ENCODE assay signal across 29 cellular contexts in the genomic region with DNA sequence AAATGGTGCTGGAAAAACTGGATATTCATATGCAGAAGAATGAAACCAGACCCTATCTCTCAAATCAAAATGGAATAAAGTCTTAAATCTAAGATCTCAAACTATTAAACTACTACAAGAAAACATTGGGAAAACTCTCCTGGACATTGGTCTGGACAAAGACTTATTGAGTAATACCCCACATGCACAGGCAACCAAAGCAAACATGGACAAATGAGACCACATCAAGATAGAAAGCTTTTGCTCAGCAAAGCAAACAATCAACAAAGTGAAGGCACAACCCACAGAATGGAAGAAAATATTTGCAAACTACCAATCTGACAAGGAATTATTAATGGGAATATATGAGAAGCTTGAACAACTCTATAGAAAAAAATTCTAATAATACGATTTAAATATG.
"Had no signal": no experiment of that assay in that cellular context is flagged by ENCODE, and none has a peak within 500 bp of the region (broad histone marks: within the 10 kb centered on the region; RNA-seq: fewer than 3 reads in every experiment).

No MANE protein-coding gene starts in this region.

- ATAC-seq: naive thymus-derived CD8-positive, alpha-beta T cell; natural killer cell treated with Interleukin-12 subunit alpha and Interleukin-12 subunit beta and Interleukin-15 and Interleukin-18, amount 100 ng/mL, for 72 hours; pancreas; psoas muscle; right cardiac atrium; sciatic nerve; stimulated activated memory B cell treated with anti-CD40 and anti-IgM and Interleukin-4, amounts not matched to agents 10 μg/mL and 1 μg/mL and 100 μg/mL, for 72 hours; stimulated activated naive CD8-positive, alpha-beta T cell treated with anti-CD3 and anti-CD28 coated beads, Interleukin-15, amount 100 ng/mL, for 72 hours; stimulated activated naive CD8-positive, alpha-beta T cell treated with anti-CD3 and anti-CD28 coated beads, Interleukin-15, Interleukin-2, amounts not matched to agents 100 U/mL and 50 U/mL, for 24 hours had no signal

- FAIRE-seq: pancreas, urothelium cell line had no signal

- H3K4me2 ChIP-seq: smooth muscle cell had no signal

- DNase-seq: naive thymus-derived CD8-positive, alpha-beta T cell; nephron progenitor cell; nucleus accumbens; pancreas; psoas muscle; right cardiac atrium; spleen; stimulated activated CD4-positive, alpha-beta T cell treated with anti-CD3 and anti-CD28 coated beads, Interleukin-12 subunit alpha, Interleukin-12 subunit beta, amount 100 ng/mL, for 4 hours; stimulated activated CD4-positive, alpha-beta T cell treated with anti-CD3 and anti-CD28 coated beads, Interleukin-1b, Interleukin-23, amount 100 ng/mL, for 48 hours; stimulated activated CD4-positive, alpha-beta T cell treated with anti-CD3 and anti-CD28 coated beads, Interleukin-4, amount 100 ng/mL, for 1 hour; stimulated activated CD4-positive, alpha-beta T cell treated with anti-CD3 and anti-CD28 coated beads, Interleukin-4, amount 100 ng/mL, for 4 hours; stimulated activated CD8-positive, alpha-beta memory T cell treated with anti-CD3 and anti-CD28 coated beads, Interleukin-4, amount 100 ng/mL, for 48 hours; stimulated activated naive CD4-positive, alpha-beta T cell; stimulated activated naive CD8-positive, alpha-beta T cell treated with anti-CD3 and anti-CD28 coated beads, Interleukin-15, amount 100 ng/mL, for 72 hours; stimulated activated naive CD8-positive, alpha-beta T cell treated with anti-CD3 and anti-CD28 coated beads, Interleukin-15, Interleukin-2, amounts not matched to agents 100 U/mL and 50 U/mL, for 24 hours; substantia nigra; thyroid gland; trophoblast cell; upper lobe of left lung had no signal

- H3K9me3 ChIP-seq: neutrophil, pancreas, thoracic aorta, thyroid gland had no signal

- H3K4me1 ChIP-seq: pancreas, psoas muscle, spleen, thyroid gland, tibial nerve, upper lobe of left lung, vagina had no signal

- H3K27ac ChIP-seq: neutrophil, pancreas, psoas muscle, skin epidermis, spleen, thoracic aorta, thyroid gland, tibial nerve, upper lobe of left lung, vagina had no signal

- H3K27me3 ChIP-seq: neutrophil, pancreas, spleen, thyroid gland, tibial nerve, upper lobe of left lung, vagina had no signal

- H3K4me3 ChIP-seq: pancreas, psoas muscle, skin epidermis, smooth muscle cell, spleen, thoracic aorta, thyroid gland, tibial nerve, upper lobe of left lung, vagina had no signal

- H3K36me3 ChIP-seq: neutrophil, pancreas, spleen, thoracic aorta, thyroid gland, tibial nerve, upper lobe of left lung, vagina had no signal
